ENCODE assay signal across 1 cellular context in the genomic region with DNA sequence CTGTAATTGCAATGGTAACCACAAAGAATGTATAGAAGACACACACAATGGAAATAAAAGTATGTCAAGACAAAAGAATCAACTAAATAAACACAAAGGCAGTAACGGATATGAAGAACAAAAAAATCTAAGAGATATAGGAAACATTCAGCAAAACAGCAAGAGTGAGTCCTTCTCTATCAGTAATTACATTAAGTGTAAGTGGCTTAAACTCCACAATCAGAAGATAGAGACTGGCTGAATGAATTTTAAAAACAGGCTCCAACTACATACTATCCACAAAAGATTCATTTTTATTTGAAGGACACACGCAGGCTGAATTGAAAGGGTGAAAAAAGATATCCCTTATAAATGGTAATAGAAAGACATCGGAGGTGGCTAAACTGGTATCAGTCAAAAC.
TF ChIP-seq lines count a peak whose summit lies in the region.

No MANE protein-coding gene starts in this region.

TF ChIP-seq in liver, 16 proteins besides CTCF, POLR2A, EP300 and RAD21 (continued from another document):
- TF ChIP-seq FOXA1 (IDR thresholded peaks at IDR 0.05) (no peak), MAX (IDR thresholded peaks at IDR 0.05) (no peak), JUND (IDR thresholded peaks at IDR 0.05) (no peak), SP1 (IDR thresholded peaks at IDR 0.05) (no peak), FOXA2 (IDR thresholded peaks at IDR 0.05) (no peak)
- TF ChIP-seq, protein P1, sequence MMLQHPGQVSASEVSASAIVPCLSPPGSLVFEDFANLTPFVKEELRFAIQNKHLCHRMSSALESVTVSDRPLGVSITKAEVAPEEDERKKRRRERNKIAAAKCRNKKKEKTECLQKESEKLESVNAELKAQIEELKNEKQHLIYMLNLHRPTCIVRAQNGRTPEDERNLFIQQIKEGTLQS (IDR thresholded peaks at IDR 0.05): no peak
